ENCODE assay signal across 1 cellular context in the genomic region with DNA sequence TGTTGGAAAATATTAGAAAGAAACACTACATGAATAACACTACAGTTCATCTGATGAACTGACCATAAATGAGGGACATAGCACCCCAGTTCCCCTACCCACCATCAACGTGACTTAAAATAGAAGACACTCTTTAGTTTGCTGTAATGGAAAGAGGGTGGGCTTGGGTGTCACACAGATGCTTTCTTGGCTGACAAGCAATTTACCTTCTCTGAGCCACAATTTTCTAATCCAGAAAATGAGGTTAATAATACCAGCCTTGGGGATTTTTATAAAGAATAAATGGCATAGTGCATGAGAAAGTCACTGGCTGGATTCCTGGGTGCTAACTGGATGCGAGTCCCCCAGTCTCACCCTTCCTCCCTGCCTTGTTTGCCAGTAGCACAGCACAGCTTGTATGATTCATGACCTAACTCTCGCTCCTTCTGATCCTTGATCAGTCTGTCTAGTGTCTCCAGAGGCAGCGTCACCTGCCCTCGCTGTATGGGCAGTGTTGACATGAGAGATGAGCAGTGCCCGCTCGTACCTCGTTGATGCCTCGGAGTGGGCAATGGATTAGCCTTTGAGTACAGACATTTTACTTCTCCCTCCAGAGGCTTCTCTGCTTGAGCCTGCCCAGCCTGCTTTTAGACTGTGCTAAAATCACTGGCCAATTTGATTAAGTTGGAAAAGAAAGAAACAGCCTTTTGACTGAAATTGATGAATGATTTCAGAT.
TF ChIP-seq lines count a peak whose summit lies in the region.

No MANE protein-coding gene starts in this region.

TF ChIP-seq in HepG2, 621 proteins besides CTCF, POLR2A, EP300 and RAD21 (continued from another document):
- TF ChIP-seq, protein P1, sequence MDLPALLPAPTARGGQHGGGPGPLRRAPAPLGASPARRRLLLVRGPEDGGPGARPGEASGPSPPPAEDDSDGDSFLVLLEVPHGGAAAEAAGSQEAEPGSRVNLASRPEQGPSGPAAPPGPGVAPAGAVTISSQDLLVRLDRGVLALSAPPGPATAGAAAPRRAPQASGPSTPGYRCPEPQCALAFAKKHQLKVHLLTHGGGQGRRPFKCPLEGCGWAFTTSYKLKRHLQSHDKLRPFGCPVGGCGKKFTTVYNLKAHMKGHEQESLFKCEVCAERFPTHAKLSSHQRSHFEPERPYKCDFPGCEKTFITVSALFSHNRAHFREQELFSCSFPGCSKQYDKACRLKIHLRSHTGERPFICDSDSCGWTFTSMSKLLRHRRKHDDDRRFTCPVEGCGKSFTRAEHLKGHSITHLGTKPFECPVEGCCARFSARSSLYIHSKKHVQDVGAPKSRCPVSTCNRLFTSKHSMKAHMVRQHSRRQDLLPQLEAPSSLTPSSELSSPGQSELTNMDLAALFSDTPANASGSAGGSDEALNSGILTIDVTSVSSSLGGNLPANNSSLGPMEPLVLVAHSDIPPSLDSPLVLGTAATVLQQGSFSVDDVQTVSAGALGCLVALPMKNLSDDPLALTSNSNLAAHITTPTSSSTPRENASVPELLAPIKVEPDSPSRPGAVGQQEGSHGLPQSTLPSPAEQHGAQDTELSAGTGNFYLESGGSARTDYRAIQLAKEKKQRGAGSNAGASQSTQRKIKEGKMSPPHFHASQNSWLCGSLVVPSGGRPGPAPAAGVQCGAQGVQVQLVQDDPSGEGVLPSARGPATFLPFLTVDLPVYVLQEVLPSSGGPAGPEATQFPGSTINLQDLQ (CRISPR knock-in tag; IDR thresholded peaks at IDR 0.05), result no peak
- TF ChIP-seq PTBP1 (IDR thresholded peaks at IDR 0.05; ENCODE audit: low read depth, low read length, poor library complexity, severe bottlenecking) (no peak), FOXK2 (IDR thresholded peaks at IDR 0.05) (no peak), JUN (CRISPR knock-in tag; IDR thresholded peaks at IDR 0.05) (no peak), SALL2 (CRISPR knock-in tag; IDR thresholded peaks at IDR 0.05) (no peak), FOXC1 (CRISPR knock-in tag; IDR thresholded peaks at IDR 0.05; ENCODE audit: borderline replicate concordance) (no peak)
- TF ChIP-seq, protein P2, sequence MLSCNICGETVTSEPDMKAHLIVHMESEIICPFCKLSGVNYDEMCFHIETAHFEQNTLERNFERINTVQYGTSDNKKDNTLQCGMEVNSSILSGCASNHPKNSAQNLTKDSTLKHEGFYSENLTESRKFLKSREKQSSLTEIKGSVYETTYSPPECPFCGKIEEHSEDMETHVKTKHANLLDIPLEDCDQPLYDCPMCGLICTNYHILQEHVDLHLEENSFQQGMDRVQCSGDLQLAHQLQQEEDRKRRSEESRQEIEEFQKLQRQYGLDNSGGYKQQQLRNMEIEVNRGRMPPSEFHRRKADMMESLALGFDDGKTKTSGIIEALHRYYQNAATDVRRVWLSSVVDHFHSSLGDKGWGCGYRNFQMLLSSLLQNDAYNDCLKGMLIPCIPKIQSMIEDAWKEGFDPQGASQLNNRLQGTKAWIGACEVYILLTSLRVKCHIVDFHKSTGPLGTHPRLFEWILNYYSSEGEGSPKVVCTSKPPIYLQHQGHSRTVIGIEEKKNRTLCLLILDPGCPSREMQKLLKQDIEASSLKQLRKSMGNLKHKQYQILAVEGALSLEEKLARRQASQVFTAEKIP (CRISPR knock-in tag; IDR thresholded peaks at IDR 0.05; ENCODE audit: borderline replicate concordance), result no peak
- TF ChIP-seq, protein P3, sequence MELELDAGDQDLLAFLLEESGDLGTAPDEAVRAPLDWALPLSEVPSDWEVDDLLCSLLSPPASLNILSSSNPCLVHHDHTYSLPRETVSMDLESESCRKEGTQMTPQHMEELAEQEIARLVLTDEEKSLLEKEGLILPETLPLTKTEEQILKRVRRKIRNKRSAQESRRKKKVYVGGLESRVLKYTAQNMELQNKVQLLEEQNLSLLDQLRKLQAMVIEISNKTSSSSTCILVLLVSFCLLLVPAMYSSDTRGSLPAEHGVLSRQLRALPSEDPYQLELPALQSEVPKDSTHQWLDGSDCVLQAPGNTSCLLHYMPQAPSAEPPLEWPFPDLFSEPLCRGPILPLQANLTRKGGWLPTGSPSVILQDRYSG (CRISPR knock-in tag; IDR thresholded peaks at IDR 0.05), result no peak
- TF ChIP-seq, protein P4, sequence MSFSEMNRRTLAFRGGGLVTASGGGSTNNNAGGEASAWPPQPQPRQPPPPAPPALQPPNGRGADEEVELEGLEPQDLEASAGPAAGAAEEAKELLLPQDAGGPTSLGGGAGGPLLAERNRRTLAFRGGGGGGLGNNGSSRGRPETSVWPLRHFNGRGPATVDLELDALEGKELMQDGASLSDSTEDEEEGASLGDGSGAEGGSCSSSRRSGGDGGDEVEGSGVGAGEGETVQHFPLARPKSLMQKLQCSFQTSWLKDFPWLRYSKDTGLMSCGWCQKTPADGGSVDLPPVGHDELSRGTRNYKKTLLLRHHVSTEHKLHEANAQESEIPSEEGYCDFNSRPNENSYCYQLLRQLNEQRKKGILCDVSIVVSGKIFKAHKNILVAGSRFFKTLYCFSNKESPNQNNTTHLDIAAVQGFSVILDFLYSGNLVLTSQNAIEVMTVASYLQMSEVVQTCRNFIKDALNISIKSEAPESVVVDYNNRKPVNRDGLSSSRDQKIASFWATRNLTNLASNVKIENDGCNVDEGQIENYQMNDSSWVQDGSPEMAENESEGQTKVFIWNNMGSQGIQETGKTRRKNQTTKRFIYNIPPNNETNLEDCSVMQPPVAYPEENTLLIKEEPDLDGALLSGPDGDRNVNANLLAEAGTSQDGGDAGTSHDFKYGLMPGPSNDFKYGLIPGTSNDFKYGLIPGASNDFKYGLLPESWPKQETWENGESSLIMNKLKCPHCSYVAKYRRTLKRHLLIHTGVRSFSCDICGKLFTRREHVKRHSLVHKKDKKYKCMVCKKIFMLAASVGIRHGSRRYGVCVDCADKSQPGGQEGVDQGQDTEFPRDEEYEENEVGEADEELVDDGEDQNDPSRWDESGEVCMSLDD (CRISPR knock-in tag; IDR thresholded peaks at IDR 0.05; ENCODE audit: borderline replicate concordance), result no peak
